In the genomic region with DNA sequence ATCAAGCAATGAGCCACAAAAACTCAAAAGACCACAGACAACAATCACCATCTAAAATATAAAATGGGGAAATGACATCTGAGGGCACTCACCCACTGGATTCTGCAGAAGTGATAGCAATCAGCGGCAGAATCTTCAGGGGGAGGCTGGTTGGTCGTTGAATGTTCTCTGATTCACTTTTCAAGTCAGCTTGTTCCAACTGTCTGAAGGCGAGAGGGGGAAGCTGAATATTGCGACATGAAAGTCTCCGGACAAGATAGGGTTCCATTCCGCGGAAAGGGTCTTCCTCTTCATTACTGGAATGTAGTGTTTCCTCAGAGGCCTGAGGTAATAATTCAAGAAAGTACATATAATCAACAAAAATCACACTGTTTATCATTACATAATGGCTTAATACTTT, we compare ENCODE assay signal across 27 cellular contexts.
"Had no signal": no experiment of that assay in that cellular context is flagged by ENCODE, and none has a peak within 500 bp of the region (broad histone marks: within the 10 kb centered on the region; RNA-seq: fewer than 3 reads in every experiment).

No MANE protein-coding gene starts in this region.

- H3K9me3 ChIP-seq: adrenal gland, ascending aorta, ovary, thyroid gland had no signal

- H3K36me3 ChIP-seq: adrenal gland, brain microvascular endothelial cell, ovary, thyroid gland had no signal

- H3K4me3 ChIP-seq: adrenal gland, ascending aorta, ovary, thyroid gland had no signal

- DNase-seq: activated B cell treated with CpG ODN at 0.5 μM for 24 hours; activated CD4-positive, alpha-beta T cell treated with anti-CD3 and anti-CD28 coated beads for 36 hours; activated CD4-positive, alpha-beta T cell treated with anti-CD3 and anti-CD28 coated beads, Interleukin-2, amount 50 U/mL, for 4 hours; activated CD8-positive, alpha-beta memory T cell treated with anti-CD3 and anti-CD28 coated beads for 24 hours; activated CD8-positive, alpha-beta memory T cell treated with anti-CD3 and anti-CD28 coated beads, Interleukin-2, amount 50 U/mL, for 4 hours; activated T-cell treated with anti-CD3 and anti-CD28 coated beads, Interleukin-2, amount 50 U/mL, for 24 hours; adrenal gland; brain microvascular endothelial cell; caudate nucleus; dermis blood vessel endothelial cell; effector memory CD8-positive, alpha-beta T cell; foreskin melanocyte; kidney glomerular epithelial cell; left ventricle myocardium superior; mammary epithelial cell; midbrain; natural killer cell; ovary; right cardiac atrium; stimulated activated CD4-positive, alpha-beta T cell treated with anti-CD3 and anti-CD28 coated beads, Interleukin-12 subunit alpha, Interleukin-12 subunit beta, amount 100 ng/mL, for 4 hours; substantia nigra; T1000; thyroid gland had no signal

- H3K27ac ChIP-seq: adrenal gland, ascending aorta, brain microvascular endothelial cell, ovary, thyroid gland had no signal

- H3K4me1 ChIP-seq: adrenal gland, ascending aorta, thyroid gland had no signal

- H3K27me3 ChIP-seq: adrenal gland, ascending aorta, brain microvascular endothelial cell, ovary, thyroid gland had no signal

- ATAC-seq: activated CD4-positive, alpha-beta T cell treated with anti-CD3 and anti-CD28 coated beads for 36 hours; activated naive CD4-positive, alpha-beta T cell treated with anti-CD3 and anti-CD28 coated beads, Interleukin-2, amount 50 U/mL, for 72 hours; activated T-helper 17 cell treated with anti-CD3 and anti-CD28 coated beads, Interleukin-2, amount 50 U/mL, for 72 hours; effector memory CD8-positive, alpha-beta T cell; esophagus mucosa; left ventricle myocardium superior; natural killer cell; right cardiac atrium had no signal
